10 cellular contexts compared by ENCODE assay signal in the genomic region with DNA sequence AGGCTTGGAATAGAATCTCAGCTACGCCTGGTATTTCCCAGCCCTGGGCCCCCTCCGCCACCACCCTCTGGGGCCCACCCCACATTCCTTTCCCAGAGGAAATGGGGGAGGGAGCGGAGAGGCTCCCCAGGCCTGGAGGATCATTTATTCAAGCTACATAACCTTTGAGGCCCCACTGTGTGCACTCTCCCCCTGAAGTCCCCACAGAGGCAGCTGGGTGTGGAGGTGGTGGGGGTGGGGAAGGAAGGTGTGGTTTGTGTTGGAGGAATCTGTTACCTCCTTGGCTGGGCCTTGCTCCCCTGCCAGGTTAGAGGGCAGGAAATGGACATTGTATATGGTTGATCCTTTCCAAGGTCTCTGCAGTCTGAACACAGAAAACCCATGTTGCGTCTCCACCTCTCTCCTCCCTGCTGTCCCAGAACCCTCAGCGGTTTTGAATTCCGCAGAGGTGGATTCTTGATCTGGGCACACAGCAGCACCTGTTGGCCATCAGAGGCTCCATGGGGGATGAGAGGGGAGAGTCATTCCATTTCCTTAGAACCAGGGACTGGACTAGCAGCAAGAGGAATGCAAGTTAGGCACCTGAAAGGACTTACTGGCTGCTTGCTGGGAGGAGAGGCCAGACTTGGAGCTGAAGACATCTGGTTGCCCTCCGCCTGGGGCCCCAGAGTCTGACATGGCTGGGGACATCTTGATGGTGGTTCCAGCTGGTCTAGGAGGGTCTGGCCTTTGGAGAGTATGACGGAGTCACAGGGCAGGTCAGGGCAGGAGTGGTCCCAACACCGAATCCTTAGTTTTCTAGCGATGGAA. TPM values are rescaled to one million over a fixed set of nuclear protein-coding genes. Genes with fewer than 3 reads are reported as not detected.
DNase-seq lines count a peak whose midpoint lies in the region; ATAC-seq, FAIRE-seq and TF ChIP-seq lines count a peak whose summit lies in the region.
"Had no signal": no experiment of that assay in that cellular context is flagged by ENCODE, and none has a peak within 500 bp of the region (broad histone marks: within the 10 kb centered on the region; RNA-seq: fewer than 3 reads in every experiment).

No MANE protein-coding gene starts in this region.

- H3K27ac ChIP-seq in MM.1S (ENCODE audit: low read length), result no peak overlapping the region

- H3K36me3 Mint-ChIP-seq in T-helper 2 cell treated with Interferon-gamma antibody and Interleukin-4, amounts not matched to agents 5 μg/mL and 100 μg/mL, for 36 hours (ENCODE audit: low read depth), result no peaks in the 10 kb centered on the region

- H3K4me1 ChIP-seq in skeletal muscle satellite cell (ENCODE audit: control insufficient read depth, insufficient read depth, low read length) (peaks cover 82% of the 10 kb centered on the region), MM.1S (ENCODE audit: low read length) (no peaks in the 10 kb centered on the region)

- no peaks in the 10 kb centered on the region for H3K9me3 Mint-ChIP-seq in T-helper 2 cell treated with Interferon-gamma antibody and Interleukin-4, amounts not matched to agents 5 μg/mL and 100 μg/mL, for 36 hours

- DNase-seq in H54 (ENCODE audit: insufficient read length, low spot score) (peak; percentile 89), astrocyte of the cerebellum (ENCODE audit: low read depth) (peak; percentile 31), iPS DF 19.7 (ENCODE audit: low read depth, low spot score) (peak; percentile 94), MM.1S (no peak)
- no peak for DNase-seq in T-helper 2 cell treated with Interferon-gamma antibody and Interleukin-4, amounts not matched to agents 5 μg/mL and 100 μg/mL, for 36 hours (ENCODE audit: low spot score)
- DNase-seq: activated CD8-positive, alpha-beta memory T cell treated with anti-CD3 and anti-CD28 coated beads, Interleukin-2, amount 50 U/mL, for 48 hours; small intestine had no signal

- H3K4me3 Mint-ChIP-seq in T-helper 2 cell treated with Interferon-gamma antibody and Interleukin-4, amounts not matched to agents 5 μg/mL and 100 μg/mL, for 36 hours, result no peak overlapping the region

- no peaks in the 10 kb centered on the region for H3K9me3 ChIP-seq in skeletal muscle satellite cell (replicated peaks; ENCODE audit: low read length)
- H3K9me3 ChIP-seq in MM.1S (replicated peaks; ENCODE audit: insufficient read depth, low read length), result no peaks in the 10 kb centered on the region

- peaks cover 9% of the 10 kb centered on the region for H3K4me1 Mint-ChIP-seq in T-helper 2 cell treated with Interferon-gamma antibody and Interleukin-4, amounts not matched to agents 5 μg/mL and 100 μg/mL, for 36 hours (ENCODE audit: low read depth)

- no peak overlapping the region for H2AFZ ChIP-seq in MM.1S (ENCODE audit: low read length)

- H3K27me3 ChIP-seq in skeletal muscle satellite cell (ENCODE audit: control insufficient read depth, insufficient read depth, low read length), result no peaks in the 10 kb centered on the region
- H3K27me3 ChIP-seq in MM.1S (replicated peaks; ENCODE audit: insufficient read depth, low read length), result no peaks in the 10 kb centered on the region

- ATAC-seq in GM19324 (IDR thresholded peaks at IDR 0.05; ENCODE audit: low FRiP score, unreplicated experiment) (no peak), HG02981 (IDR thresholded peaks at IDR 0.05; ENCODE audit: unreplicated experiment) (no peak)

- H4K20me1 ChIP-seq in MM.1S (ENCODE audit: insufficient read depth, low read length), result no peaks in the 10 kb centered on the region

- no peaks in the 10 kb centered on the region for H3F3A ChIP-seq in MM.1S (ENCODE audit: insufficient read depth, low read length)

- H3K9me2 ChIP-seq in MM.1S (replicated peaks; ENCODE audit: insufficient read depth, low read length), result no peaks in the 10 kb centered on the region

- TF ChIP-seq CTCF in astrocyte of the cerebellum (IDR thresholded peaks at IDR 0.05; ENCODE audit: low read depth, low read length, missing control alignments) (no peak), MM.1S (IDR thresholded peaks at IDR 0.05; ENCODE audit: low read length) (no peak)

- no peak overlapping the region for H3K27ac Mint-ChIP-seq in T-helper 2 cell treated with Interferon-gamma antibody and Interleukin-4, amounts not matched to agents 5 μg/mL and 100 μg/mL, for 36 hours

- peaks cover 34% of the 10 kb centered on the region for H3K27me3 Mint-ChIP-seq in T-helper 2 cell treated with Interferon-gamma antibody and Interleukin-4, amounts not matched to agents 5 μg/mL and 100 μg/mL, for 36 hours (ENCODE audit: low read depth)

- in situ Hi-C loops in astrocyte of the cerebellum (cut with HindIII; ENCODE audit: low sequenced_read_pairs), result no loop called here

- peaks cover 92% of the 10 kb centered on the region for H3K79me2 ChIP-seq in MM.1S (ENCODE audit: low read length)

- TF ChIP-seq POLR2A in H54 (IDR thresholded peaks at IDR 0.05; ENCODE audit: low read depth, low read length), result peak; percentile 53

- H3K36me3 ChIP-seq in skeletal muscle satellite cell (ENCODE audit: insufficient read depth, low read length), result peaks cover 5% of the 10 kb centered on the region
- no peaks in the 10 kb centered on the region for H3K36me3 ChIP-seq in MM.1S (replicated peaks; ENCODE audit: insufficient read depth, low read length)

- no peak for FAIRE-seq in H54 (lab: Jason Lieb, UNC)
- FAIRE-seq: small intestine had no signal

- H3K4me3 ChIP-seq in astrocyte of the cerebellum (ENCODE audit: low read depth, low read length) (peak overlapping the region; percentile 15), skeletal muscle satellite cell (ENCODE audit: low read length) (peak overlapping the region; percentile 53), MM.1S (ENCODE audit: low read length) (no peak overlapping the region)

- H3K4me2 ChIP-seq in skeletal muscle satellite cell (ENCODE audit: low read length), result peak overlapping the region; percentile 76
- H3K4me2 ChIP-seq in MM.1S (ENCODE audit: low read depth, low read length), result no peak overlapping the region

- H3K9ac ChIP-seq in skeletal muscle satellite cell (ENCODE audit: low read depth, low read length) (peak overlapping the region; percentile 68), MM.1S (ENCODE audit: low read length) (no peak overlapping the region)

RNA-seq across cellular contexts. Expression of a gene that starts 23.0 kb away (rescaled TPM):
- total RNA-seq in skeletal muscle satellite cell (2012; rRNA removed), result 16.6 and 18.5 TPM in 2 replicates

Comparison
In these comparisons a context has a peak if more than half of its experiments do, and no peak if none do; other contexts are left out.
1. DNase-seq: peak in H54 (single experiment), astrocyte of the cerebellum (single experiment) and iPS DF 19.7 (single experiment); none in T-helper 2 cell treated with Interferon-gamma antibody and Interleukin-4, amounts not matched to agents 5 μg/mL and 100 μg/mL, for 36 hours (single experiment) and MM.1S (single experiment).